8 cellular contexts compared by ENCODE assay signal in genomic region chr1:52141513-52142219, GRCh38. TPM values are rescaled to one million over a fixed set of nuclear protein-coding genes. Genes with fewer than 3 reads are reported as not detected.
A peak's percentile ranks its signal among the peaks of the same experiment; 100 is the strongest.
DNase-seq lines count a peak whose midpoint lies in the region; ATAC-seq lines count a peak whose summit lies in the region.

Gene ZFYVE9, plus strand, starts transcription at chr1:52142089. Its CDS starts 91,118 bp downstream, at chr1:52233207.

- peak within 1 kb of the TSS; percentile 72 for H3K4me3 ChIP-seq in effector memory CD4-positive, alpha-beta T cell (ENCODE audit: insufficient read depth, low read depth, low read length, poor library complexity, severe bottlenecking)

- H3K36me3 Mint-ChIP-seq in activated CD8-positive, alpha-beta T cell treated with anti-CD3 and anti-CD28 coated beads, Interleukin-2, amount 10 ng/mL, durations not matched to agents 7 days and 5 days (ENCODE audit: low read depth), result no peaks in the 10 kb centered on the region

- no peaks in the 10 kb centered on the region for H3K27me3 ChIP-seq in effector memory CD4-positive, alpha-beta T cell (replicated peaks; ENCODE audit: control insufficient read depth, insufficient read depth, low read length, poor library complexity, severe bottlenecking)

- H3K36me3 ChIP-seq in effector memory CD4-positive, alpha-beta T cell (ENCODE audit: control insufficient read depth, insufficient read depth, low read length), result no peaks in the 10 kb centered on the region

- H3K4me1 Mint-ChIP-seq in activated CD8-positive, alpha-beta T cell treated with anti-CD3 and anti-CD28 coated beads, Interleukin-2, amount 10 ng/mL, durations not matched to agents 7 days and 5 days (ENCODE audit: low read depth), result peaks cover 32% of the 10 kb centered on the region

- POLR2A ChIA-PET in activated CD8-positive, alpha-beta T cell treated with anti-CD3 and anti-CD28 coated beads, Interleukin-2, amount 10 ng/mL, durations not matched to agents 7 days and 5 days (lab: Charles Lee), result no interaction called here

- H3K27ac Mint-ChIP-seq in activated CD8-positive, alpha-beta T cell treated with anti-CD3 and anti-CD28 coated beads, Interleukin-2, amount 10 ng/mL, durations not matched to agents 7 days and 5 days, result peak within 1 kb of the TSS; percentile 51

- peak; percentile 81 for DNase-seq in AG08395 (ENCODE audit: low spot score)
- peak; percentile 83 for DNase-seq in NCI-H69 (lab: John Stamatoyannopoulos, UW)
- DNase-seq in activated CD8-positive, alpha-beta T cell treated with anti-CD3 and anti-CD28 coated beads, Interleukin-2, amount 10 ng/mL, durations not matched to agents 7 days and 5 days, result peak; percentile 69
- DNase-seq in effector memory CD4-positive, alpha-beta T cell, result peak; percentile 38 to 54 (median 50)
- DNase-seq in lung microvascular endothelial cell (ENCODE audit: low read depth in 2 of 2), result peak; percentile 83 to 89
- peak; percentile 30 to 49 (median 41) for DNase-seq in stimulated activated CD4-positive, alpha-beta T cell treated with anti-CD3 and anti-CD28 coated beads, TNF-alpha, amount 100 ng/mL, for 48 hours (ENCODE audit: low read depth in 3 of 3)

- CTCF ChIA-PET in activated CD8-positive, alpha-beta T cell treated with anti-CD3 and anti-CD28 coated beads, Interleukin-2, amount 10 ng/mL, durations not matched to agents 7 days and 5 days (lab: Charles Lee), result interaction anchor here (0.9 to 1.4 kb wide), 4 partner anchors 8 to 155 kb away, joined by 3 to 4 read pairs (median 4); no protein-coding TSS in a partner anchor

- peaks cover 18% of the 10 kb centered on the region for H3K27me3 Mint-ChIP-seq in activated CD8-positive, alpha-beta T cell treated with anti-CD3 and anti-CD28 coated beads, Interleukin-2, amount 10 ng/mL, durations not matched to agents 7 days and 5 days (ENCODE audit: low read depth)

- H3K4me3 Mint-ChIP-seq in activated CD8-positive, alpha-beta T cell treated with anti-CD3 and anti-CD28 coated beads, Interleukin-2, amount 10 ng/mL, durations not matched to agents 7 days and 5 days, result peak within 1 kb of the TSS; percentile 74

- no peaks in the 10 kb centered on the region for H3K9me3 Mint-ChIP-seq in activated CD8-positive, alpha-beta T cell treated with anti-CD3 and anti-CD28 coated beads, Interleukin-2, amount 10 ng/mL, durations not matched to agents 7 days and 5 days (ENCODE audit: insufficient read depth)

- peak within 1 kb of the TSS; percentile 59 for H3K27ac ChIP-seq in effector memory CD4-positive, alpha-beta T cell (ENCODE audit: insufficient read depth, low read length, poor library complexity, severe bottlenecking)

- ATAC-seq in GM18907 (IDR thresholded peaks at IDR 0.05; ENCODE audit: unreplicated experiment) (peak; percentile 71), HG03196 (IDR thresholded peaks at IDR 0.05; ENCODE audit: unreplicated experiment) (peak; percentile 73)
- peak; percentile 93 for ATAC-seq in activated CD8-positive, alpha-beta T cell treated with anti-CD3 and anti-CD28 coated beads, Interleukin-2, amount 10 ng/mL, durations not matched to agents 7 days and 5 days

- no peaks in the 10 kb centered on the region for H3K9me3 ChIP-seq in effector memory CD4-positive, alpha-beta T cell (ENCODE audit: control insufficient read depth, low read length)

- peaks cover 19% of the 10 kb centered on the region for H3K4me1 ChIP-seq in effector memory CD4-positive, alpha-beta T cell (ENCODE audit: control insufficient read depth, insufficient read depth, low read length, poor library complexity, severe bottlenecking)

RNA-seq across cellular contexts. Expression of gene ZFYVE9, which starts in this region (rescaled TPM):
- 1 to 10 TPM; 1.4 to 1.6 TPM for total RNA-seq in activated CD8-positive, alpha-beta T cell treated with anti-CD3 and anti-CD28 coated beads, Interleukin-2, amount 10 ng/mL, durations not matched to agents 7 days and 5 days
- 23.5 and 36.7 TPM in 2 replicates for total RNA-seq in lung microvascular endothelial cell

Comparison
In these comparisons a context has a peak if more than half of its experiments do, and no peak if none do; other contexts are left out.
1. Peak in every context shown above with its lines: DNase-seq, ATAC-seq, H3K4me3 ChIP-seq and H3K27ac ChIP-seq.